ENCODE assay signal across 1 cellular context in genomic region chrX:24692305-24692704, GRCh38.
TF ChIP-seq lines count a peak whose summit lies in the region.

No MANE protein-coding gene starts in this region.

TF ChIP-seq in GM23338, 12 proteins besides CTCF, POLR2A, EP300 and RAD21:
- no peak for TF ChIP-seq STAT1 (IDR thresholded peaks at IDR 0.05; ENCODE audit: unreplicated experiment)
- no peak for TF ChIP-seq ZNF114 (CRISPR knock-in tag; IDR thresholded peaks at IDR 0.05)
- TF ChIP-seq CREB1 (CRISPR knock-in tag; IDR thresholded peaks at IDR 0.05; ENCODE audit: low read depth): no peak
- no peak for TF ChIP-seq NANOG (IDR thresholded peaks at IDR 0.05; ENCODE audit: borderline replicate concordance)
